In genomic region chr17:9389116-9389515, GRCh38 we compare ENCODE assay signal across 8 cellular contexts.
DNase-seq lines count a peak whose midpoint lies in the region; ATAC-seq and TF ChIP-seq lines count a peak whose summit lies in the region.
"Had no signal": no experiment of that assay in that cellular context is flagged by ENCODE, and none has a peak within 500 bp of the region (broad histone marks: within the 10 kb centered on the region; RNA-seq: fewer than 3 reads in every experiment).

No MANE protein-coding gene starts in this region.

- H3K4me3 ChIP-seq in SK-N-SH (ENCODE audit: low read depth in 2 of 2, low read length in 1 of 2) = no peak overlapping the region
- H3K4me3 ChIP-seq: SK-N-MC had no signal

- H3K27ac ChIP-seq in SK-N-SH (ENCODE audit: low read depth in 2 of 2, low read length in 1 of 2) = peak overlapping the region in 1 of 2 experiments; percentile 34; a peak in 1 of 4 replicates
- H3K27ac ChIP-seq: SK-N-MC had no signal

- no peak for TF ChIP-seq RAD21 in SK-N-SH (IDR thresholded peaks at IDR 0.05; ENCODE audit: low read length)

- no peak for TF ChIP-seq CTCF in SK-N-SH (IDR thresholded peaks at IDR 0.05)

- H3K79me2 ChIP-seq in SK-N-SH (ENCODE audit: insufficient read depth) = no peaks in the 10 kb centered on the region

- no peak overlapping the region for H2AFZ ChIP-seq in SK-N-SH (ENCODE audit: low read depth)

- H3K36me3 ChIP-seq in SK-N-SH (replicated peaks in 1 of 2; ENCODE audit: control insufficient read depth in 1 of 2, insufficient read depth in 2 of 2, low read length in 1 of 2) = no peaks in the 10 kb centered on the region

- ATAC-seq in GM18517 (IDR thresholded peaks at IDR 0.05; ENCODE audit: unreplicated experiment) = peak; percentile 81
- ATAC-seq in HG02588 (IDR thresholded peaks at IDR 0.05; ENCODE audit: unreplicated experiment) = peak; percentile 80
- ATAC-seq in left ventricle myocardium superior = no peak

- no peaks in the 10 kb centered on the region for H3K27me3 ChIP-seq in SK-N-SH (ENCODE audit: insufficient read depth)

- POLR2A ChIA-PET in SK-N-SH (lab: Yijun Ruan, JAX) = no interaction called here

- 42% methylated on average over 3 of the region's 3 CpGs for WGBS in SK-N-SH (ENCODE audit: low lambda C conversion rate)

- CTCF ChIA-PET in SK-N-SH (lab: Yijun Ruan, JAX) = no interaction called here

- no peaks in the 10 kb centered on the region for H3K9me3 ChIP-seq in SK-N-SH

- H3K4me2 ChIP-seq in SK-N-SH = no peak overlapping the region

- H3K4me1 ChIP-seq in SK-N-SH (ENCODE audit: control insufficient read depth in 1 of 2, insufficient read depth in 2 of 2, low read depth in 1 of 2, low read length in 1 of 2) = peaks cover 0 to 4% of the 10 kb centered on the region in 2 experiments; a peak in 1 of 4 replicates

- intact Hi-C loops in left ventricle myocardium superior (cut with micrococcal nuclease) = no loop called here

- H3F3A ChIP-seq in SK-N-SH (replicated peaks; ENCODE audit: insufficient read depth) = no peaks in the 10 kb centered on the region

- TF ChIP-seq EP300 in SK-N-SH (IDR thresholded peaks at IDR 0.05; ENCODE audit: borderline replicate concordance in 1 of 2, low read depth in 1 of 2, low read length in 1 of 2) = peak; percentile 26 to 61; a peak in 3 of 4 replicates

- no peaks in the 10 kb centered on the region for H3K9me2 ChIP-seq in SK-N-SH

- DNase-seq in SK-N-SH (no peak), lung microvascular endothelial cell (ENCODE audit: low read depth in 2 of 2) (peak; percentile 59 to 90), left ventricle myocardium superior (no peak), NCI-H1105 treated with DMSO at 0.1 percent for 48 hours (lab: John Stamatoyannopoulos, UW) (no peak), ecto neural progenitor cell (ENCODE audit: low spot score) (no peak)

- no peak overlapping the region for H3K9ac ChIP-seq in SK-N-SH

- H4K20me1 ChIP-seq in SK-N-SH (ENCODE audit: insufficient read depth) = no peaks in the 10 kb centered on the region

TF ChIP-seq in SK-N-SH, 30 proteins besides CTCF, POLR2A, EP300 and RAD21:
- TF ChIP-seq FOXM1 (IDR thresholded peaks at IDR 0.05; ENCODE audit: low read depth) = no peak
- TF ChIP-seq CHD2 (IDR thresholded peaks at IDR 0.05; ENCODE audit: low read length, partially characterized antibody) = no peak
- TF ChIP-seq MEF2A (IDR thresholded peaks at IDR 0.05; ENCODE audit: borderline replicate concordance, low read depth) = no peak
- peak; percentile 92 for TF ChIP-seq TCF12 (IDR thresholded peaks at IDR 0.05)
- no peak for TF ChIP-seq SMC3 (IDR thresholded peaks at IDR 0.05; ENCODE audit: low read depth, low read length)
- peak; percentile 42; the same call in 1 of the 2 replicates for TF ChIP-seq RXRA (IDR thresholded peaks at IDR 0.05; ENCODE audit: borderline replicate concordance, low read depth)
- TF ChIP-seq REST (IDR thresholded peaks at IDR 0.05; ENCODE audit: low read depth, low read length) = no peak
- TF ChIP-seq, protein P1, sequence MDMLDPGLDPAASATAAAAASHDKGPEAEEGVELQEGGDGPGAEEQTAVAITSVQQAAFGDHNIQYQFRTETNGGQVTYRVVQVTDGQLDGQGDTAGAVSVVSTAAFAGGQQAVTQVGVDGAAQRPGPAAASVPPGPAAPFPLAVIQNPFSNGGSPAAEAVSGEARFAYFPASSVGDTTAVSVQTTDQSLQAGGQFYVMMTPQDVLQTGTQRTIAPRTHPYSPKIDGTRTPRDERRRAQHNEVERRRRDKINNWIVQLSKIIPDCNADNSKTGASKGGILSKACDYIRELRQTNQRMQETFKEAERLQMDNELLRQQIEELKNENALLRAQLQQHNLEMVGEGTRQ (IDR thresholded peaks at IDR 0.05; ENCODE audit: borderline replicate concordance, low read depth, low read length) = no peak
- peak; percentile 20; the same call in 1 of the 2 replicates for TF ChIP-seq JUND (IDR thresholded peaks at IDR 0.05)
- TF ChIP-seq YY1 (IDR thresholded peaks at IDR 0.05; ENCODE audit: low read depth) = no peak
- no peak for TF ChIP-seq TEAD4 (IDR thresholded peaks at IDR 0.05; ENCODE audit: borderline replicate concordance, insufficient read depth)
- no peak for TF ChIP-seq MXI1 (IDR thresholded peaks at IDR 0.05; ENCODE audit: low read depth, low read length)
- TF ChIP-seq USF1 (IDR thresholded peaks at IDR 0.05; ENCODE audit: borderline replicate concordance, low read depth) = no peak
- TF ChIP-seq PBX3 (IDR thresholded peaks at IDR 0.05) = peak; percentile 60
- TF ChIP-seq IRF3 (IDR thresholded peaks at IDR 0.05; ENCODE audit: low read depth, low read length) = no peak
- no peak for TF ChIP-seq GATA2 (CRISPR knock-in tag; IDR thresholded peaks at IDR 0.05)
- TF ChIP-seq SIN3A (IDR thresholded peaks at IDR 0.05; ENCODE audit: borderline replicate concordance, low read depth, low read length) = peak; percentile 22; the same call in 1 of the 2 replicates
- no peak for TF ChIP-seq NFIC (IDR thresholded peaks at IDR 0.05; ENCODE audit: borderline replicate concordance)
- TF ChIP-seq ELF1 (IDR thresholded peaks at IDR 0.05) = no peak
- no peak for TF ChIP-seq RFX5 (IDR thresholded peaks at IDR 0.05; ENCODE audit: low read length)
- no peak for TF ChIP-seq MAX (IDR thresholded peaks at IDR 0.05; ENCODE audit: low read depth)
- no peak for TF ChIP-seq NRF1 (IDR thresholded peaks at IDR 0.05; ENCODE audit: low read depth, low read length)
- TF ChIP-seq TAF1 (IDR thresholded peaks at IDR 0.05; ENCODE audit: borderline replicate concordance, low read depth, low read length) = no peak
- peak; percentile 25; the same call in 1 of the 2 replicates for TF ChIP-seq POLR2AphosphoS5 (IDR thresholded peaks at IDR 0.05; ENCODE audit: low read depth, low read length)
- TF ChIP-seq GABPA (IDR thresholded peaks at IDR 0.05; ENCODE audit: low read depth) = no peak
- no peak for TF ChIP-seq FOSL2 (IDR thresholded peaks at IDR 0.05; ENCODE audit: borderline replicate concordance, low read depth)
- TF ChIP-seq RCOR1 (IDR thresholded peaks at IDR 0.05; ENCODE audit: low read length) = no peak

Comparison
In these comparisons a context has a peak if more than half of its experiments do, and no peak if none do; other contexts are left out.
1. DNase-seq: peak in lung microvascular endothelial cell (2 of 2); none in SK-N-SH (single experiment), left ventricle myocardium superior (single experiment), NCI-H1105 treated with DMSO at 0.1 percent for 48 hours (single experiment) and ecto neural progenitor cell (single experiment).